Comparison of ENCODE assay signal across 2 cellular contexts in the genomic region with DNA sequence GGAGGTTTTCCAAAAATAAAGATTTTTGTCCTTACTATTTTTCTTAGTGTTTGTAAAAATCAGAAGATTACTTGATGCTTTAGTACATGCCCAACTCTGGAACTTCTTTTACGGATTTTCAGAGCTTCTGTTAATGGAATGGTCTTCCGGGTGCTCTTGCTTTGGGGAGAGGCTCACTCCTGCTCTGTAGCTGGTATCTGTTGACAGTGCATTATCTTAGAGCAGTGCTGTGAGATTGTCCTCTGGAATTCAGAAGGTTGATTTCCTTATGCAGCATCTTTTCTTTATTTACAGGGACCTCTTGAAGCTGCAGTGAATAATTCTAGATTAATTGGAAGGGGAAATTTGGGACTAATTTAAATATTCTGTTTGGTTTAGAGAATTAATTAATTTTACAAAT.
TF ChIP-seq lines count a peak whose summit lies in the region.

No MANE protein-coding gene starts in this region.

TF ChIP-seq in SK-N-SH, 30 proteins besides CTCF, POLR2A, EP300 and RAD21 (continued from another document):
- TF ChIP-seq, protein P1, sequence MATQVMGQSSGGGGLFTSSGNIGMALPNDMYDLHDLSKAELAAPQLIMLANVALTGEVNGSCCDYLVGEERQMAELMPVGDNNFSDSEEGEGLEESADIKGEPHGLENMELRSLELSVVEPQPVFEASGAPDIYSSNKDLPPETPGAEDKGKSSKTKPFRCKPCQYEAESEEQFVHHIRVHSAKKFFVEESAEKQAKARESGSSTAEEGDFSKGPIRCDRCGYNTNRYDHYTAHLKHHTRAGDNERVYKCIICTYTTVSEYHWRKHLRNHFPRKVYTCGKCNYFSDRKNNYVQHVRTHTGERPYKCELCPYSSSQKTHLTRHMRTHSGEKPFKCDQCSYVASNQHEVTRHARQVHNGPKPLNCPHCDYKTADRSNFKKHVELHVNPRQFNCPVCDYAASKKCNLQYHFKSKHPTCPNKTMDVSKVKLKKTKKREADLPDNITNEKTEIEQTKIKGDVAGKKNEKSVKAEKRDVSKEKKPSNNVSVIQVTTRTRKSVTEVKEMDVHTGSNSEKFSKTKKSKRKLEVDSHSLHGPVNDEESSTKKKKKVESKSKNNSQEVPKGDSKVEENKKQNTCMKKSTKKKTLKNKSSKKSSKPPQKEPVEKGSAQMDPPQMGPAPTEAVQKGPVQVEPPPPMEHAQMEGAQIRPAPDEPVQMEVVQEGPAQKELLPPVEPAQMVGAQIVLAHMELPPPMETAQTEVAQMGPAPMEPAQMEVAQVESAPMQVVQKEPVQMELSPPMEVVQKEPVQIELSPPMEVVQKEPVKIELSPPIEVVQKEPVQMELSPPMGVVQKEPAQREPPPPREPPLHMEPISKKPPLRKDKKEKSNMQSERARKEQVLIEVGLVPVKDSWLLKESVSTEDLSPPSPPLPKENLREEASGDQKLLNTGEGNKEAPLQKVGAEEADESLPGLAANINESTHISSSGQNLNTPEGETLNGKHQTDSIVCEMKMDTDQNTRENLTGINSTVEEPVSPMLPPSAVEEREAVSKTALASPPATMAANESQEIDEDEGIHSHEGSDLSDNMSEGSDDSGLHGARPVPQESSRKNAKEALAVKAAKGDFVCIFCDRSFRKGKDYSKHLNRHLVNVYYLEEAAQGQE (IDR thresholded peaks at IDR 0.05; ENCODE audit: low read depth, low read length): no peak
- no peak for TF ChIP-seq PBX3 (IDR thresholded peaks at IDR 0.05)
- TF ChIP-seq NRF1 (IDR thresholded peaks at IDR 0.05; ENCODE audit: low read depth, low read length): no peak
- TF ChIP-seq ELF1 (IDR thresholded peaks at IDR 0.05): no peak
- no peak for TF ChIP-seq EZH2phosphoT487 (IDR thresholded peaks at IDR 0.05; ENCODE audit: borderline replicate concordance, low read depth)
- no peak for TF ChIP-seq TEAD4 (IDR thresholded peaks at IDR 0.05; ENCODE audit: borderline replicate concordance, insufficient read depth)
- TF ChIP-seq FOSL2 (IDR thresholded peaks at IDR 0.05; ENCODE audit: borderline replicate concordance, low read depth): no peak
- TF ChIP-seq GATA2 (CRISPR knock-in tag; IDR thresholded peaks at IDR 0.05): no peak
- TF ChIP-seq, protein P2, sequence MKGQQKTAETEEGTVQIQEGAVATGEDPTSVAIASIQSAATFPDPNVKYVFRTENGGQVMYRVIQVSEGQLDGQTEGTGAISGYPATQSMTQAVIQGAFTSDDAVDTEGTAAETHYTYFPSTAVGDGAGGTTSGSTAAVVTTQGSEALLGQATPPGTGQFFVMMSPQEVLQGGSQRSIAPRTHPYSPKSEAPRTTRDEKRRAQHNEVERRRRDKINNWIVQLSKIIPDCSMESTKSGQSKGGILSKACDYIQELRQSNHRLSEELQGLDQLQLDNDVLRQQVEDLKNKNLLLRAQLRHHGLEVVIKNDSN (IDR thresholded peaks at IDR 0.05; ENCODE audit: borderline replicate concordance, low read depth): no peak

TF ChIP-seq in SK-N-SH treated with all-trans-retinoic acid at 6 μM for 48 hours, 23 proteins besides CTCF, POLR2A, EP300 and RAD21 (continued from another document):
- no peak for TF ChIP-seq TSHZ2 (CRISPR knock-in tag; IDR thresholded peaks at IDR 0.05)
- no peak for TF ChIP-seq PPARA (CRISPR knock-in tag; IDR thresholded peaks at IDR 0.05; ENCODE audit: borderline replicate concordance)
- no peak for TF ChIP-seq RARB (CRISPR knock-in tag; IDR thresholded peaks at IDR 0.05)
- TF ChIP-seq ARNTL (CRISPR knock-in tag; IDR thresholded peaks at IDR 0.05; ENCODE audit: borderline replicate concordance, low read depth): no peak
- TF ChIP-seq ESRRG (CRISPR knock-in tag; IDR thresholded peaks at IDR 0.05): no peak
- TF ChIP-seq ISL1 (CRISPR knock-in tag; IDR thresholded peaks at IDR 0.05): no peak
- no peak for TF ChIP-seq OSR1 (CRISPR knock-in tag; IDR thresholded peaks at IDR 0.05)
- TF ChIP-seq, protein P3, sequence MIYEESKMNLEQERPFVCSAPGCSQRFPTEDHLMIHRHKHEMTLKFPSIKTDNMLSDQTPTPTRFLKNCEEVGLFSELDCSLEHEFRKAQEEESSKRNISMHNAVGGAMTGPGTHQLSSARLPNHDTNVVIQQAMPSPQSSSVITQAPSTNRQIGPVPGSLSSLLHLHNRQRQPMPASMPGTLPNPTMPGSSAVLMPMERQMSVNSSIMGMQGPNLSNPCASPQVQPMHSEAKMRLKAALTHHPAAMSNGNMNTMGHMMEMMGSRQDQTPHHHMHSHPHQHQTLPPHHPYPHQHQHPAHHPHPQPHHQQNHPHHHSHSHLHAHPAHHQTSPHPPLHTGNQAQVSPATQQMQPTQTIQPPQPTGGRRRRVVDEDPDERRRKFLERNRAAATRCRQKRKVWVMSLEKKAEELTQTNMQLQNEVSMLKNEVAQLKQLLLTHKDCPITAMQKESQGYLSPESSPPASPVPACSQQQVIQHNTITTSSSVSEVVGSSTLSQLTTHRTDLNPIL (CRISPR knock-in tag; IDR thresholded peaks at IDR 0.05; ENCODE audit: low read depth): no peak
- TF ChIP-seq GLIS3 (CRISPR knock-in tag; IDR thresholded peaks at IDR 0.05): no peak
- TF ChIP-seq, protein P4, sequence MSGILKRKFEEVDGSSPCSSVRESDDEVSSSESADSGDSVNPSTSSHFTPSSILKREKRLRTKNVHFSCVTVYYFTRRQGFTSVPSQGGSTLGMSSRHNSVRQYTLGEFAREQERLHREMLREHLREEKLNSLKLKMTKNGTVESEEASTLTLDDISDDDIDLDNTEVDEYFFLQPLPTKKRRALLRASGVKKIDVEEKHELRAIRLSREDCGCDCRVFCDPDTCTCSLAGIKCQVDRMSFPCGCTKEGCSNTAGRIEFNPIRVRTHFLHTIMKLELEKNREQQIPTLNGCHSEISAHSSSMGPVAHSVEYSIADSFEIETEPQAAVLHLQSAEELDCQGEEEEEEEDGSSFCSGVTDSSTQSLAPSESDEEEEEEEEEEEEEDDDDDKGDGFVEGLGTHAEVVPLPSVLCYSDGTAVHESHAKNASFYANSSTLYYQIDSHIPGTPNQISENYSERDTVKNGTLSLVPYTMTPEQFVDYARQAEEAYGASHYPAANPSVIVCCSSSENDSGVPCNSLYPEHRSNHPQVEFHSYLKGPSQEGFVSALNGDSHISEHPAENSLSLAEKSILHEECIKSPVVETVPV (CRISPR knock-in tag; IDR thresholded peaks at IDR 0.05): no peak
- no peak for TF ChIP-seq ZC3H10 (CRISPR knock-in tag; IDR thresholded peaks at IDR 0.05)
- no peak for TF ChIP-seq TOX (CRISPR knock-in tag; IDR thresholded peaks at IDR 0.05; ENCODE audit: borderline replicate concordance)
- TF ChIP-seq PATZ1 (CRISPR knock-in tag; IDR thresholded peaks at IDR 0.05; ENCODE audit: borderline replicate concordance): no peak
- TF ChIP-seq ZFP30 (CRISPR knock-in tag; IDR thresholded peaks at IDR 0.05): no peak
- no peak for TF ChIP-seq ZFP3 (CRISPR knock-in tag; IDR thresholded peaks at IDR 0.05)
TF ChIP-seq in SK-N-SH treated with all-trans-retinoic acid at 6 μM for 48 hours: peak in this region for 0.
